22 cellular contexts compared by ENCODE assay signal in genomic region chr11:134761361-134761760, GRCh38.
DNase-seq lines count a peak whose midpoint lies in the region; ATAC-seq and TF ChIP-seq lines count a peak whose summit lies in the region.
"Had no signal": no experiment of that assay in that cellular context is flagged by ENCODE, and none has a peak within 500 bp of the region (broad histone marks: within the 10 kb centered on the region; RNA-seq: fewer than 3 reads in every experiment).

No MANE protein-coding gene starts in this region.

- TF ChIP-seq CTCF in progenitor cell of endocrine pancreas (IDR thresholded peaks at IDR 0.05; ENCODE audit: unreplicated experiment) = no peak

- H3K4me3 ChIP-seq in H7 (ENCODE audit: insufficient read depth, low read depth, low read length) = no peak overlapping the region

- H3K4me1 Mint-ChIP-seq in activated naive CD8-positive, alpha-beta T cell treated with anti-CD3 and anti-CD28 coated beads for 36 hours = no peaks in the 10 kb centered on the region
- H3K4me1 Mint-ChIP-seq in activated naive CD8-positive, alpha-beta T cell treated with anti-CD3 and anti-CD28 coated beads, Interleukin-2, amount 50 U/mL, for 24 hours = no peaks in the 10 kb centered on the region
- peaks cover 6% of the 10 kb centered on the region for H3K4me1 Mint-ChIP-seq in progenitor cell of endocrine pancreas (ENCODE audit: low read depth)
- H3K4me1 Mint-ChIP-seq: naive thymus-derived CD4-positive, alpha-beta T cell had no signal

- H3K27me3 ChIP-seq in H7 (ENCODE audit: control insufficient read depth, insufficient read depth, low read length) = no peaks in the 10 kb centered on the region; the same call in 1 of the 2 replicates
- H3K27me3 ChIP-seq: tibial artery had no signal

- no peak overlapping the region for H3K27ac Mint-ChIP-seq in activated naive CD8-positive, alpha-beta T cell treated with anti-CD3 and anti-CD28 coated beads for 36 hours
- H3K27ac Mint-ChIP-seq in activated naive CD8-positive, alpha-beta T cell treated with anti-CD3 and anti-CD28 coated beads, Interleukin-2, amount 50 U/mL, for 24 hours = no peak overlapping the region
- H3K27ac Mint-ChIP-seq in progenitor cell of endocrine pancreas = peak overlapping the region; percentile 11
- H3K27ac Mint-ChIP-seq: activated naive CD8-positive, alpha-beta T cell; CD8-positive, alpha-beta memory T cell; dendritic cell treated with granulocyte-macrophage colony-stimulating factor and Interleukin-4, amounts not matched to agents 40 ng/mL and 50 ng/mL, for 4 days; HFFc6; mesothelial cell of epicardium had no signal

- H3K36me3 ChIP-seq in H7 (replicated peaks; ENCODE audit: control insufficient read depth, insufficient read depth, low read length) = no peaks in the 10 kb centered on the region
- H3K36me3 ChIP-seq: left lung, tibial artery had no signal

- no peak for ATAC-seq in activated naive CD8-positive, alpha-beta T cell treated with anti-CD3 and anti-CD28 coated beads, Interleukin-2, amount 50 U/mL, for 24 hours
- no peak for ATAC-seq in GM18870 (IDR thresholded peaks at IDR 0.05; ENCODE audit: unreplicated experiment)
- ATAC-seq: naive thymus-derived CD4-positive, alpha-beta T cell had no signal

- no peaks in the 10 kb centered on the region for H3K36me3 Mint-ChIP-seq in activated naive CD8-positive, alpha-beta T cell treated with anti-CD3 and anti-CD28 coated beads for 36 hours
- H3K36me3 Mint-ChIP-seq in activated naive CD8-positive, alpha-beta T cell treated with anti-CD3 and anti-CD28 coated beads, Interleukin-2, amount 50 U/mL, for 24 hours (ENCODE audit: low read depth) = no peaks in the 10 kb centered on the region
- no peaks in the 10 kb centered on the region for H3K36me3 Mint-ChIP-seq in progenitor cell of endocrine pancreas (ENCODE audit: insufficient read depth)
- H3K36me3 Mint-ChIP-seq: activated naive CD8-positive, alpha-beta T cell; CD8-positive, alpha-beta memory T cell; mesothelial cell of epicardium had no signal

- peak overlapping the region; percentile 5 for H3K4me3 Mint-ChIP-seq in activated naive CD8-positive, alpha-beta T cell treated with anti-CD3 and anti-CD28 coated beads for 36 hours
- no peak overlapping the region for H3K4me3 Mint-ChIP-seq in activated naive CD8-positive, alpha-beta T cell treated with anti-CD3 and anti-CD28 coated beads, Interleukin-2, amount 50 U/mL, for 24 hours
- no peak overlapping the region for H3K4me3 Mint-ChIP-seq in progenitor cell of endocrine pancreas (ENCODE audit: low read depth)
- H3K4me3 Mint-ChIP-seq: activated naive CD8-positive, alpha-beta T cell; dendritic cell treated with granulocyte-macrophage colony-stimulating factor and Interleukin-4, amounts not matched to agents 40 ng/mL and 50 ng/mL, for 4 days; HFFc6; mesothelial cell of epicardium had no signal

- DNase-seq in activated naive CD8-positive, alpha-beta T cell treated with anti-CD3 and anti-CD28 coated beads for 36 hours = no peak
- DNase-seq in activated naive CD8-positive, alpha-beta T cell treated with anti-CD3 and anti-CD28 coated beads, Interleukin-2, amount 50 U/mL, for 24 hours = no peak
- DNase-seq in NCI-H82 (lab: John Stamatoyannopoulos, UW) = peak; percentile 90
- peak; percentile 29 for DNase-seq in ecto neural progenitor cell (ENCODE audit: low spot score)
- DNase-seq in progenitor cell of endocrine pancreas (ENCODE audit: low spot score, unreplicated experiment) = no peak
- DNase-seq in OCI-M2 (lab: John Stamatoyannopoulos, UW; ENCODE audit: unreplicated experiment) = no peak
- no peak for DNase-seq in H7
- DNase-seq: activated CD4-positive, alpha-beta T cell treated with anti-CD3 and anti-CD28 coated beads, Interleukin-2, amount 50 U/mL, for 48 hours; CD8-positive, alpha-beta memory T cell; HFFc6; hypothalamus; naive thymus-derived CD4-positive, alpha-beta T cell; NCI-H1436; SHP77 treated with DMSO at 0.1 percent for 48 hours; small intestine; stimulated activated CD4-positive, alpha-beta T cell treated with anti-CD3 and anti-CD28 coated beads, Interleukin-1b, Interleukin-23, amount 100 ng/mL, for 48 hours; tibial artery had no signal

- H3K27me3 Mint-ChIP-seq in activated naive CD8-positive, alpha-beta T cell treated with anti-CD3 and anti-CD28 coated beads for 36 hours = peaks cover 4% of the 10 kb centered on the region
- no peaks in the 10 kb centered on the region for H3K27me3 Mint-ChIP-seq in activated naive CD8-positive, alpha-beta T cell treated with anti-CD3 and anti-CD28 coated beads, Interleukin-2, amount 50 U/mL, for 24 hours
- H3K27me3 Mint-ChIP-seq in progenitor cell of endocrine pancreas = peaks cover 50% of the 10 kb centered on the region
- H3K27me3 Mint-ChIP-seq: dendritic cell treated with granulocyte-macrophage colony-stimulating factor and Interleukin-4, amounts not matched to agents 40 ng/mL and 50 ng/mL, for 4 days had no signal

- H3K9me3 Mint-ChIP-seq in activated naive CD8-positive, alpha-beta T cell treated with anti-CD3 and anti-CD28 coated beads for 36 hours = peaks cover 2% of the 10 kb centered on the region
- H3K9me3 Mint-ChIP-seq in activated naive CD8-positive, alpha-beta T cell treated with anti-CD3 and anti-CD28 coated beads, Interleukin-2, amount 50 U/mL, for 24 hours = peaks cover under 1% of the 10 kb centered on the region
- H3K9me3 Mint-ChIP-seq in progenitor cell of endocrine pancreas (ENCODE audit: low read depth) = no peaks in the 10 kb centered on the region
- H3K9me3 Mint-ChIP-seq: mesothelial cell of epicardium had no signal

Comparison
In these comparisons a context has a peak if more than half of its experiments do, and no peak if none do; other contexts are left out.
1. DNase-seq: peak in NCI-H82 (single experiment) and ecto neural progenitor cell (single experiment); none in activated naive CD8-positive, alpha-beta T cell treated with anti-CD3 and anti-CD28 coated beads for 36 hours (single experiment), activated naive CD8-positive, alpha-beta T cell treated with anti-CD3 and anti-CD28 coated beads, Interleukin-2, amount 50 U/mL, for 24 hours (single experiment), progenitor cell of endocrine pancreas (single experiment), OCI-M2 (single experiment) and H7 (single experiment).